ENCODE assay signal across 1 cellular context in genomic region chr1:22712502-22713271, GRCh38.
TF ChIP-seq lines count a peak whose summit lies in the region.

No MANE protein-coding gene starts in this region.

TF ChIP-seq in HepG2, 621 proteins besides CTCF, POLR2A, EP300 and RAD21:
- TF ChIP-seq NRL (CRISPR knock-in tag; IDR thresholded peaks at IDR 0.05; ENCODE audit: borderline replicate concordance) (no peak), CREB1 (IDR thresholded peaks at IDR 0.05) (peak; percentile 86), CREB1 (CRISPR knock-in tag; IDR thresholded peaks at IDR 0.05) (no peak), ZNF574 (CRISPR knock-in tag; IDR thresholded peaks at IDR 0.05) (no peak)
